ENCODE assay signal across 22 cellular contexts in genomic region chr5:115930630-115931337, GRCh38. TPM values are rescaled to one million over a fixed set of nuclear protein-coding genes. Genes with fewer than 3 reads are reported as not detected.
A peak's percentile ranks its signal among the peaks of the same experiment; 100 is the strongest.
DNase-seq lines count a peak whose midpoint lies in the region; FAIRE-seq and TF ChIP-seq lines count a peak whose summit lies in the region.
"Had no signal": no experiment of that assay in that cellular context is flagged by ENCODE, and none has a peak within 500 bp of the region (broad histone marks: within the 10 kb centered on the region; RNA-seq: fewer than 3 reads in every experiment).

No MANE protein-coding gene starts in this region.

- H2BK12ac ChIP-seq in H1 (ENCODE audit: low read depth, low read length), result no peak overlapping the region; the same call in 1 of the 2 replicates

- H3K79me2 ChIP-seq in PC-9 (ENCODE audit: low read depth), result no peaks in the 10 kb centered on the region
- no peaks in the 10 kb centered on the region for H3K79me2 ChIP-seq in H1 (ENCODE audit: control insufficient read depth in 1 of 2, insufficient read depth in 2 of 2, low read length in 2 of 2)

- H3K14ac ChIP-seq in H1 (ENCODE audit: insufficient read length), result no peak overlapping the region

- CTCF ChIA-PET in PC-9 (lab: Charles Lee) (no interaction called here), H1 (lab: Charles Lee; ENCODE audit: partially characterized antibody) (interaction anchor here (1.0 to 3.0 kb wide), 3 partner anchors 10 to 16 kb away, joined by 3 to 16 read pairs (median 3); no protein-coding TSS in a partner anchor), GM10248 (lab: Yijun Ruan, JAX) (interaction anchor here (1.3 to 3.1 kb wide), 3 partner anchors 9 to 34 kb away, joined by 4 to 14 read pairs (median 4); no protein-coding TSS in a partner anchor)

- FAIRE-seq in H1 (lab: Jason Lieb, UNC) (no peak), small intestine (lab: Jason Lieb, UNC) (no peak), GM19239 (lab: Jason Lieb, UNC) (no peak)

- no peak overlapping the region for H2BK5ac ChIP-seq in H1 (ENCODE audit: low read depth, low read length)

- peaks cover 33% of the 10 kb centered on the region for H3F3A ChIP-seq in PC-9 (ENCODE audit: insufficient read depth, low read depth)

- no peaks in the 10 kb centered on the region; the same call in 1 of the 2 replicates for H3K23me2 ChIP-seq in H1 (ENCODE audit: low read depth, low read length)

- no peak overlapping the region for H2BK120ac ChIP-seq in H1 (replicated peaks; ENCODE audit: low read depth, low read length)

- no peak overlapping the region for H2BK20ac ChIP-seq in H1 (ENCODE audit: low read length)

- no peak overlapping the region for H3K18ac ChIP-seq in H1 (ENCODE audit: extremely low read depth, low read length)

- no peak for TF ChIP-seq RAD21 in H1 (IDR thresholded peaks at IDR 0.05 in 1 of 2, conservative IDR thresholded peaks at IDR 0.05 in 1 of 2; ENCODE audit: low read depth in 2 of 2, low read length in 2 of 2)

- H3K4me2 ChIP-seq in PC-9 (no peak overlapping the region), H1 (ENCODE audit: insufficient read depth in 1 of 2, low read depth in 2 of 2, low read length in 2 of 2) (no peak overlapping the region)

- H3K9ac ChIP-seq in H1 (replicated peaks in 1 of 4; ENCODE audit: extremely low read depth in 1 of 4, low read depth in 3 of 4, low read length in 3 of 4), result no peak overlapping the region

- H4K91ac ChIP-seq in H1 (replicated peaks; ENCODE audit: insufficient read length, low read length), result no peak overlapping the region

- no peak overlapping the region for H3K4me3 ChIP-seq in PC-9
- no peak overlapping the region for H3K4me3 ChIP-seq in H1 (ENCODE audit: extremely low read depth in 1 of 4, insufficient read depth in 2 of 4, low read depth in 3 of 4, low read length in 4 of 4)
- H3K4me3 ChIP-seq in small intestine (ENCODE audit: low read depth in 1 of 2, low read length in 2 of 2), result no peak overlapping the region
- H3K4me3 ChIP-seq in WERI-Rb-1 (ENCODE audit: low read depth, low read length), result no peak overlapping the region

- no peaks in the 10 kb centered on the region for H3K4me1 ChIP-seq in PC-9 (replicated peaks; ENCODE audit: insufficient read depth)
- H3K4me1 ChIP-seq in H1 (replicated peaks in 1 of 4; ENCODE audit: control insufficient read depth in 3 of 4, insufficient read depth in 4 of 4, low read length in 3 of 4), result no peaks in the 10 kb centered on the region
- H3K4me1 ChIP-seq in small intestine (ENCODE audit: control insufficient read depth in 2 of 2, insufficient read depth in 1 of 2, low read depth in 1 of 2, low read length in 1 of 2), result no peaks in the 10 kb centered on the region

- no peak overlapping the region for H3K23ac ChIP-seq in H1 (ENCODE audit: insufficient read length)

- no peaks in the 10 kb centered on the region for H3K79me1 ChIP-seq in H1 (ENCODE audit: low read depth, low read length)

- no peaks in the 10 kb centered on the region for H3K9me2 ChIP-seq in PC-9 (ENCODE audit: insufficient read depth)

- H3K27me3 ChIP-seq in PC-9 (ENCODE audit: insufficient read depth, low read depth) (no peaks in the 10 kb centered on the region), H1 (replicated peaks in 1 of 4; ENCODE audit: control insufficient read depth in 3 of 4, extremely low read depth in 1 of 4, insufficient read depth in 3 of 4, low read length in 3 of 4) (no peaks in the 10 kb centered on the region), small intestine (ENCODE audit: control insufficient read depth in 2 of 2, insufficient read depth in 2 of 2, low read length in 2 of 2) (no peaks in the 10 kb centered on the region), WERI-Rb-1 (ENCODE audit: insufficient read depth, low read depth, severe bottlenecking) (no peaks in the 10 kb centered on the region)

- no peak for TF ChIP-seq POLR2A in H1 (IDR thresholded peaks at IDR 0.05; ENCODE audit: control extremely low read depth in 1 of 2, low read depth in 2 of 2, low read length in 2 of 2)

- H4K8ac ChIP-seq in H1 (ENCODE audit: extremely low read depth, insufficient read depth, low read length), result no peak overlapping the region

- H2AFZ ChIP-seq in PC-9 (no peak overlapping the region), H1 (ENCODE audit: low read length) (no peak overlapping the region)

- H4K5ac ChIP-seq in H1 (ENCODE audit: insufficient read length, low read depth, low read length), result no peak overlapping the region

- H4K20me1 ChIP-seq in PC-9 (ENCODE audit: insufficient read depth) (no peaks in the 10 kb centered on the region), H1 (replicated peaks in 1 of 2; ENCODE audit: control insufficient read depth in 1 of 2, insufficient read depth in 2 of 2, low read length in 2 of 2) (no peaks in the 10 kb centered on the region)

- TF ChIP-seq CTCF in PC-9 (conservative IDR thresholded peaks at IDR 0.05) (no peak), H1 (IDR thresholded peaks at IDR 0.05; ENCODE audit: control extremely low read depth in 1 of 3, insufficient read depth in 1 of 3, low read depth in 1 of 3, low read length in 3 of 3) (no peak), WERI-Rb-1 (IDR thresholded peaks at IDR 0.05; ENCODE audit: low read depth, low read length) (no peak), GM10248 (IDR thresholded peaks at IDR 0.05; ENCODE audit: control extremely low read depth, extremely low read depth, low read depth, missing control alignments) (no peak)

- H2BK15ac ChIP-seq in H1 (ENCODE audit: low read length), result no peak overlapping the region

- BruUV-seq in PC-9 (replicated peaks; lab: Mats Ljungman, UMichigan), result no TSS peak

- H3K4ac ChIP-seq in H1 (replicated peaks; ENCODE audit: insufficient read length, low read depth, low read length), result no peak overlapping the region

- no peak overlapping the region for H2AK5ac ChIP-seq in H1 (ENCODE audit: low read depth, low read length)

- no peak for TF ChIP-seq EP300 in H1 (IDR thresholded peaks at IDR 0.05; ENCODE audit: borderline replicate concordance in 1 of 2, low read depth in 2 of 2, low read length in 2 of 2)

- H3K9me3 ChIP-seq in PC-9 (ENCODE audit: insufficient read depth, low read depth) (no peaks in the 10 kb centered on the region; the same call in 1 of the 2 replicates), H1 (ENCODE audit: insufficient read depth in 2 of 2, low read depth in 1 of 2, low read length in 1 of 2) (no peaks in the 10 kb centered on the region), small intestine (ENCODE audit: control insufficient read depth, low read depth) (no peaks in the 10 kb centered on the region), WERI-Rb-1 (ENCODE audit: severe bottlenecking) (no peaks in the 10 kb centered on the region)

- H3K27ac ChIP-seq in PC-9, result peak overlapping the region; percentile 75
- no peak overlapping the region for H3K27ac ChIP-seq in H1 (ENCODE audit: low read depth, low read length)
- H3K27ac ChIP-seq in small intestine (ENCODE audit: low read depth in 1 of 2, low read length in 1 of 2), result no peak overlapping the region
- H3K27ac ChIP-seq in WERI-Rb-1, result no peak overlapping the region

- H3K36me3 ChIP-seq in PC-9 (ENCODE audit: low read depth) (no peaks in the 10 kb centered on the region), H1 (ENCODE audit: control insufficient read depth in 2 of 4, insufficient read depth in 4 of 4, low read length in 3 of 4) (no peaks in the 10 kb centered on the region), small intestine (ENCODE audit: control insufficient read depth in 2 of 2, insufficient read depth in 2 of 2, low read length in 2 of 2) (no peaks in the 10 kb centered on the region), WERI-Rb-1 (no peaks in the 10 kb centered on the region)

- DNase-seq in EL (peak; percentile 31), PC-9 (no peak), H1 (ENCODE audit: low read depth in 1 of 2, low spot score in 2 of 2) (no peak), small intestine (no peak), WERI-Rb-1 (no peak), GM19239 (ENCODE audit: insufficient read length, low spot score) (no peak), GM10248 (ENCODE audit: extremely low spot score) (no peak)
- DNase-seq: ACHN; AML-193; C1 segment of cervical spinal cord; CD8-positive, alpha-beta T cell; GDM1; HCEC 1CT; MV-4-11; NCI-H1105 treated with DMSO at 0.1 percent for 48 hours; NCI-H2081; NCI-H2171 treated with DMSO at 0.1 percent for 48 hours; NCI-H446; NCI-H526; Right ventricle myocardium superior had no signal

- 89% methylated on average over 4 of the region's 4 CpGs; no CpG with 5 or more reads in 1 of the 2 experiments for WGBS in H1 (ENCODE audit: extremely low coverage in 1 of 2, insufficient coverage in 1 of 2, insufficient read length in 1 of 2, insufficient replicate concordance in 2 of 2, low coverage in 1 of 2, low lambda C conversion rate in 2 of 2, missing lambda C conversion rate in 1 of 2), 2 experiments
- WGBS in small intestine, 3 donors, result 85 to 90% (median 90%) methylated on average over 4 of the region's 4 CpGs

- H3K56ac ChIP-seq in H1 (replicated peaks; ENCODE audit: insufficient read length, low read depth, low read length), result no peak overlapping the region

- intact Hi-C loops in PC-9 (cut with micrococcal nuclease; ENCODE audit: unreplicated experiment), result no loop called here

- POLR2A ChIA-PET in PC-9 (lab: Charles Lee; ENCODE audit: unreplicated experiment) (no interaction called here), H1 (lab: Charles Lee; ENCODE audit: partially characterized antibody) (no interaction called here), GM10248 (lab: Yijun Ruan, JAX) (no interaction called here)

TF ChIP-seq in H1, 55 proteins besides CTCF, POLR2A, EP300 and RAD21:
- no peak for TF ChIP-seq BCL11A (IDR thresholded peaks at IDR 0.05; ENCODE audit: low read depth in 2 of 2, low read length in 2 of 2)
- peak; percentile 85 for TF ChIP-seq TEAD4 (IDR thresholded peaks at IDR 0.05; ENCODE audit: low read depth, low read length)

RNA-seq across cellular contexts. Expression of gene LVRN, which starts 31.5 kb away (rescaled TPM):
- 0.40 and 0.79 TPM in 2 replicates for total RNA-seq in PC-9 (2021)
- total RNA-seq in H1 (2021; fragmentation: NEBNext Ultra II Directional; extraction: Animal tissue kit (Norgen Biotek cat#: 25700)), result 0.09 TPM in 1 of 2 replicates, not detected in the other
- 0.02 and 0.08 TPM in 2 replicates for polyA plus RNA-seq in H1 (2011; rRNA removed)
- 0.12 TPM for polyA plus RNA-seq in H1 (2011; cell fraction: cytosol; rRNA removed)
- polyA plus RNA-seq in H1 (2011; cell fraction: nucleus; rRNA removed), result 0.11 TPM
- 0.07 to 0.23 TPM (median 0.07 TPM) in 3 of 4 replicates, not detected in the other for polyA plus RNA-seq in H1 (2012, experiment 1 of 2)
- not detected for polyA plus RNA-seq in H1 (2012, experiment 2 of 2)
- polyA plus RNA-seq in H1 (2013, experiment 1 of 2), result 0.06 TPM
- polyA plus RNA-seq in H1 (2013, experiment 2 of 2), result 0.07 TPM
- 0.09 and 0.37 TPM in 2 replicates for polyA minus RNA-seq in H1 (2011; rRNA and poly(A)+ RNA removed)
- not detected for polyA minus RNA-seq in H1 (2011; cell fraction: cytosol; rRNA and poly(A)+ RNA removed)
- 0.20 TPM for polyA minus RNA-seq in H1 (2011; cell fraction: nucleus; rRNA and poly(A)+ RNA removed)
- polyA plus RNA-seq in small intestine, result 1 to 10 TPM in 1 of 3 donors, not detected in 2; 1.4 TPM
- total RNA-seq: CD8-positive, alpha-beta T cell; OCI-LY7 had no signal
- polyA plus RNA-seq: IgD-negative memory B cell had no signal
